14 cellular contexts compared by ENCODE assay signal in the genomic region with DNA sequence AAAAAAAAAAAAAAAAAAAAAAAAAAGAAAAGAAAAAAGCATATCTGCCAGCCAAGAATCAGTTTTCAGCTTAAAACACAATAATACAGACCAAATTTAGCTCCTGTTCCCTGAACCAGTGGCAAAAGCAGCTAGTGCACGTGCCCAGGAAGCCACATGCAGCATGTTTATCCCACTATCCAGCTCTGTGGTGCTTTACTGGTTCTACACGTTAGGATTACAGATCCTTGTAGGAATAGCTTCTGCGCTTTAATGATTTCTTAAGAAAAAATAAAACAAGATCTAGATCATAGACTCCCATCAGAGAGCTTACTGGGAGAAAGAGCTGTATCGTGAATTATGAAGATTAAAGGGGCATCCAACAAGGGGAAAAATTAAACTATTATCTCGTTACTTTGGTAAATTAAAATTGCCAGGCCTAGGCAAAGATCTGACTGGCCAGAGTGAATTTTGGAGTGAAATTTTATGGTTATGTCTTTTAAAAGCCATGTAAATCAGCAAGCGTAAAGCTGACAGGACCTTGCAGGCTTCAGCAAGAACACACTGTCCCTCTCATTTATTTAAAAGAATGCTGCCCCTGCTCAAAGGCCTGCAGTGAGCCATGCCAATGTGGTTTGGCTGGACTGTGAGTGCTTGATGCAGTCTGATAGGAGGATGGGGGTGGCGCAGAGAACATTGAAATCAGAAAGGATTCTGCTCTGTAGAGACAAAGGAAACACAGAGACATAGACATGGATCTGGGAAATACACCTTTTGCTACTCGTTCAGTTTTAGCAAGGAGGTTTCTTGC.
DNase-seq lines count a peak whose midpoint lies in the region; ATAC-seq and TF ChIP-seq lines count a peak whose summit lies in the region.
"Had no signal": no experiment of that assay in that cellular context is flagged by ENCODE, and none has a peak within 500 bp of the region (broad histone marks: within the 10 kb centered on the region; RNA-seq: fewer than 3 reads in every experiment).

No MANE protein-coding gene starts in this region.

- H3K9me3 Mint-ChIP-seq in Calu3 (ENCODE audit: low read depth, unreplicated experiment), result no peaks in the 10 kb centered on the region

- H3K27ac Mint-ChIP-seq in Calu3 (ENCODE audit: unreplicated experiment), result no peak overlapping the region

- no peak for TF ChIP-seq CTCF in foreskin fibroblast (IDR thresholded peaks at IDR 0.05; ENCODE audit: low read depth, low read length)
- TF ChIP-seq CTCF in Calu3 (IDR thresholded peaks at IDR 0.05; ENCODE audit: unreplicated experiment), result no peak

- no peaks in the 10 kb centered on the region for H3K27me3 ChIP-seq in adipocyte (replicated peaks; ENCODE audit: control insufficient read depth, insufficient read depth, low read length)
- H3K27me3 ChIP-seq in muscle layer of colon (ENCODE audit: control insufficient read depth in 1 of 2, insufficient read depth in 2 of 2, low read length in 2 of 2), result no peaks in the 10 kb centered on the region
- H3K27me3 ChIP-seq: BLaER1 treated with 17β-estradiol and CSF1 and Interleukin-3, amounts not matched to agents 10 nM and 100 nM; spleen had no signal

- BruUV-seq in Calu3 (replicated peaks; lab: Mats Ljungman, UMichigan), result no TSS peak

- H3K27ac ChIP-seq in muscle layer of colon (ENCODE audit: low read depth, low read length), result peak overlapping the region; percentile 4
- H3K27ac ChIP-seq: BLaER1 treated with 17β-estradiol and CSF1 and Interleukin-3, amounts not matched to agents 10 nM and 100 nM had no signal

- H3K4me3 ChIP-seq in adipocyte (ENCODE audit: low read length) (no peak overlapping the region), foreskin fibroblast (ENCODE audit: low read depth in 1 of 2, low read length in 2 of 2) (no peak overlapping the region), muscle layer of colon (ENCODE audit: low read depth in 1 of 2, low read length in 2 of 2) (no peak overlapping the region)
- H3K4me3 ChIP-seq: BLaER1 treated with 17β-estradiol and CSF1 and Interleukin-3, amounts not matched to agents 10 nM and 100 nM; spleen had no signal

- peak; percentile 66 for DNase-seq in adipocyte (ENCODE audit: low read depth)
- peak; percentile 20 to 59 for DNase-seq in foreskin fibroblast
- DNase-seq in superior temporal gyrus (ENCODE audit: extremely low spot score), result peak; percentile 96
- DNase-seq in NCI-H2107 (lab: John Stamatoyannopoulos, UW), result no peak
- no peak for DNase-seq in Calu3
- DNase-seq in HK-2 (ENCODE audit: unreplicated experiment), result no peak
- DNase-seq: activated CD4-positive, alpha-beta T cell treated with anti-CD3 and anti-CD28 coated beads for 1 hour; central memory CD4-positive, alpha-beta T cell; IMR-90; NCI-H1694 treated with DMSO at 0.1 percent for 48 hours; spleen had no signal

- H3K4me1 Mint-ChIP-seq in Calu3 (ENCODE audit: low read depth, unreplicated experiment), result no peaks in the 10 kb centered on the region

- H3K36me3 Mint-ChIP-seq in Calu3 (ENCODE audit: insufficient read depth, unreplicated experiment), result no peaks in the 10 kb centered on the region

- H3K4me1 ChIP-seq in adipocyte (ENCODE audit: control insufficient read depth, insufficient read depth, low read length) (peaks cover 19% of the 10 kb centered on the region), muscle layer of colon (ENCODE audit: insufficient read depth, low read length) (peaks cover 8% of the 10 kb centered on the region)
- H3K4me1 ChIP-seq: spleen had no signal

- intact Hi-C loops in Calu3 (cut with micrococcal nuclease; ENCODE audit: unreplicated experiment), result no loop called here

- no peaks in the 10 kb centered on the region for H3K36me3 ChIP-seq in adipocyte (ENCODE audit: control insufficient read depth, insufficient read depth, low read length, severe bottlenecking)
- H3K36me3 ChIP-seq in muscle layer of colon (ENCODE audit: insufficient read depth, low read length), result no peaks in the 10 kb centered on the region
- H3K36me3 ChIP-seq: BLaER1 treated with 17β-estradiol and CSF1 and Interleukin-3, amounts not matched to agents 10 nM and 100 nM; spleen had no signal

- H3K4me3 Mint-ChIP-seq in Calu3 (ENCODE audit: low read depth, unreplicated experiment), result no peak overlapping the region

- no peak for ATAC-seq in HG02870 (IDR thresholded peaks at IDR 0.05; ENCODE audit: unreplicated experiment)

- H3K27me3 Mint-ChIP-seq in Calu3 (ENCODE audit: unreplicated experiment), result peaks cover 24% of the 10 kb centered on the region

- H3K9me3 ChIP-seq in adipocyte (ENCODE audit: control insufficient read depth, low read length) (no peaks in the 10 kb centered on the region), muscle layer of colon (ENCODE audit: low read length) (no peaks in the 10 kb centered on the region)
- H3K9me3 ChIP-seq: spleen had no signal

- CTCF ChIA-PET in Calu3 (lab: Charles Lee), result no interaction called here

- no peak overlapping the region for H3K9ac ChIP-seq in adipocyte (ENCODE audit: low read length)
- no peak overlapping the region for H3K9ac ChIP-seq in muscle layer of colon (ENCODE audit: low read length)
- H3K9ac ChIP-seq: BLaER1 treated with 17β-estradiol and CSF1 and Interleukin-3, amounts not matched to agents 10 nM and 100 nM had no signal

Comparison
In these comparisons a context has a peak if more than half of its experiments do, and no peak if none do; other contexts are left out.
1. DNase-seq: peak in adipocyte (single experiment), foreskin fibroblast (2 of 2) and superior temporal gyrus (single experiment); none in NCI-H2107 (single experiment), Calu3 (single experiment) and HK-2 (single experiment).